Comparison of ENCODE assay signal across 8 cellular contexts in genomic region chr3:100400424-100400781, GRCh38. TPM values are rescaled to one million over a fixed set of nuclear protein-coding genes. Genes with fewer than 3 reads are reported as not detected.
DNase-seq lines count a peak whose midpoint lies in the region; ATAC-seq and TF ChIP-seq lines count a peak whose summit lies in the region.

No MANE protein-coding gene starts in this region.

- H3K4me3 ChIP-seq in esophagus muscularis mucosa (peak overlapping the region; percentile 73 to 99 (median 92)), neural progenitor cell (peak overlapping the region; percentile 82), urinary bladder (ENCODE audit: low read depth, low read length) (peak overlapping the region; percentile 93)

- H2AFZ ChIP-seq in neural progenitor cell (replicated peaks) = no peak overlapping the region

- TF ChIP-seq CTCF in esophagus muscularis mucosa (IDR thresholded peaks at IDR 0.05) (no peak), neural progenitor cell (IDR thresholded peaks at IDR 0.05) (no peak)

- peak overlapping the region in 2 of 3 donors; percentile 32 to 93 for H3K27ac Mint-ChIP-seq in IgD-negative memory B cell
- H3K27ac Mint-ChIP-seq in activated CD8-positive, alpha-beta memory T cell treated with anti-CD3 and anti-CD28 coated beads, Interleukin-2, amount 10 ng/mL, durations not matched to agents 7 days and 5 days = peak overlapping the region; percentile 94
- H3K27ac Mint-ChIP-seq in neural progenitor cell = no peak overlapping the region

- no peak for TF ChIP-seq EP300 in esophagus muscularis mucosa (IDR thresholded peaks at IDR 0.05)

- H3K4me3 Mint-ChIP-seq in IgD-negative memory B cell = peak overlapping the region; percentile 99 to 100 (median 100)
- H3K4me3 Mint-ChIP-seq in activated CD8-positive, alpha-beta memory T cell treated with anti-CD3 and anti-CD28 coated beads, Interleukin-2, amount 10 ng/mL, durations not matched to agents 7 days and 5 days = peak overlapping the region; percentile 85
- peak overlapping the region; percentile 89 for H3K4me3 Mint-ChIP-seq in neural progenitor cell

- peaks cover 93% of the 10 kb centered on the region for H3K79me2 ChIP-seq in neural progenitor cell (ENCODE audit: low read depth)

- peak; percentile 10 for ATAC-seq in GM21447 (IDR thresholded peaks at IDR 0.05; ENCODE audit: unreplicated experiment)
- ATAC-seq in activated CD8-positive, alpha-beta memory T cell treated with anti-CD3 and anti-CD28 coated beads, Interleukin-2, amount 10 ng/mL, durations not matched to agents 7 days and 5 days = peak; percentile 17

- peaks cover 32 to 53% (median 40%) of the 10 kb centered on the region in 3 donors for H3K4me1 Mint-ChIP-seq in IgD-negative memory B cell
- peaks cover 61% of the 10 kb centered on the region for H3K4me1 Mint-ChIP-seq in activated CD8-positive, alpha-beta memory T cell treated with anti-CD3 and anti-CD28 coated beads, Interleukin-2, amount 10 ng/mL, durations not matched to agents 7 days and 5 days
- H3K4me1 Mint-ChIP-seq in neural progenitor cell = peaks cover 27% of the 10 kb centered on the region

- peak overlapping the region; percentile 88 to 97 (median 92) for H3K27ac ChIP-seq in esophagus muscularis mucosa (replicated peaks in 1 of 4)
- peak overlapping the region; percentile 90 for H3K27ac ChIP-seq in neural progenitor cell
- peak overlapping the region; percentile 82 for H3K27ac ChIP-seq in urinary bladder (ENCODE audit: low read depth)

- CTCF ChIA-PET in activated CD8-positive, alpha-beta memory T cell treated with anti-CD3 and anti-CD28 coated beads, Interleukin-2, amount 10 ng/mL, durations not matched to agents 7 days and 5 days (lab: Charles Lee) = interaction anchor here (4.2 kb wide), 1 partner anchor 66 kb away, joined by 14 read pairs; the partner anchor contains the start of gene NIT2

- peak; percentile 27 for DNase-seq in COLO668 (lab: John Stamatoyannopoulos, UW; ENCODE audit: unreplicated experiment)
- DNase-seq in activated CD8-positive, alpha-beta memory T cell treated with anti-CD3 and anti-CD28 coated beads, Interleukin-2, amount 10 ng/mL, durations not matched to agents 7 days and 5 days = peak; percentile 76
- no peak for DNase-seq in esophagus muscularis mucosa (ENCODE audit: extremely low spot score)
- DNase-seq in neural progenitor cell (ENCODE audit: low spot score) = no peak
- DNase-seq in NCI-H1694 (lab: John Stamatoyannopoulos, UW) = no peak

- H3K4me2 ChIP-seq in neural progenitor cell = peak overlapping the region; percentile 91

- H3K9me3 Mint-ChIP-seq in IgD-negative memory B cell (peaks cover 0 to 1% (median 0%) of the 10 kb centered on the region in 3 donors), neural progenitor cell (peaks cover 5% of the 10 kb centered on the region)
- H3K9me3 Mint-ChIP-seq in activated CD8-positive, alpha-beta memory T cell treated with anti-CD3 and anti-CD28 coated beads, Interleukin-2, amount 10 ng/mL, durations not matched to agents 7 days and 5 days (ENCODE audit: low read depth) = no peaks in the 10 kb centered on the region

- intact Hi-C loops in esophagus muscularis mucosa (cut with DNase I) = loop anchor here (5.0 kb wide), 1 partner anchor 583 kb away; the partner anchor contains the start of gene CMSS1

- H3K9me3 ChIP-seq in esophagus muscularis mucosa = no peaks in the 10 kb centered on the region
- H3K9me3 ChIP-seq in neural progenitor cell (ENCODE audit: low read depth) = no peaks in the 10 kb centered on the region

- peaks cover 44 to 68% (median 58%) of the 10 kb centered on the region in 4 donors for H3K4me1 ChIP-seq in esophagus muscularis mucosa
- H3K4me1 ChIP-seq in neural progenitor cell = peaks cover 18% of the 10 kb centered on the region
- no peaks in the 10 kb centered on the region for H3K4me1 ChIP-seq in urinary bladder (ENCODE audit: insufficient read depth)

- H3K36me3 Mint-ChIP-seq in IgD-negative memory B cell (peaks cover 2% of the 10 kb centered on the region), neural progenitor cell (peaks cover 12% of the 10 kb centered on the region)
- peaks cover 28% of the 10 kb centered on the region for H3K36me3 Mint-ChIP-seq in activated CD8-positive, alpha-beta memory T cell treated with anti-CD3 and anti-CD28 coated beads, Interleukin-2, amount 10 ng/mL, durations not matched to agents 7 days and 5 days

- WGBS in esophagus muscularis mucosa = 0% methylated on average over 7 of the region's 22 CpGs
- under 1% methylated on average over 22 of the region's 22 CpGs for WGBS in urinary bladder

- H3K9ac ChIP-seq in neural progenitor cell = peak overlapping the region; percentile 51

- TF ChIP-seq POLR2A in esophagus muscularis mucosa (IDR thresholded peaks at IDR 0.05; ENCODE audit: low read depth) = no peak

- peaks cover 13% of the 10 kb centered on the region for H4K20me1 ChIP-seq in neural progenitor cell (ENCODE audit: low read depth)

- H3K27me3 Mint-ChIP-seq in IgD-negative memory B cell (no peaks in the 10 kb centered on the region), neural progenitor cell (ENCODE audit: insufficient read depth, low read depth) (no peaks in the 10 kb centered on the region)
- no peaks in the 10 kb centered on the region for H3K27me3 Mint-ChIP-seq in activated CD8-positive, alpha-beta memory T cell treated with anti-CD3 and anti-CD28 coated beads, Interleukin-2, amount 10 ng/mL, durations not matched to agents 7 days and 5 days

- no peaks in the 10 kb centered on the region for H3K27me3 ChIP-seq in esophagus muscularis mucosa
- H3K27me3 ChIP-seq in neural progenitor cell = no peaks in the 10 kb centered on the region

- H3K36me3 ChIP-seq in esophagus muscularis mucosa (no peaks in the 10 kb centered on the region), neural progenitor cell (no peaks in the 10 kb centered on the region), urinary bladder (ENCODE audit: insufficient read depth) (no peaks in the 10 kb centered on the region)

- peaks cover 14% of the 10 kb centered on the region for H3F3A ChIP-seq in neural progenitor cell (ENCODE audit: low read depth)

RNA-seq across cellular contexts. Expression of gene TOMM70, which starts 0.5 kb away (rescaled TPM):
- polyA plus RNA-seq in IgD-negative memory B cell (14.0 TPM), urinary bladder (37.0 TPM)
- total RNA-seq in activated CD8-positive, alpha-beta memory T cell treated with anti-CD3 and anti-CD28 coated beads, Interleukin-2, amount 10 ng/mL, durations not matched to agents 7 days and 5 days = 10 to 100 TPM; 38.9 to 46.9 TPM
- total RNA-seq in esophagus muscularis mucosa (10 to 100 TPM; 43.4 to 50.6 (median 46.4) TPM), neural progenitor cell (ENCODE audit: low replicate concordance) (39.5 and 58.5 TPM in 2 replicates), urinary bladder (96.6 TPM)

RNA-seq across cellular contexts. Expression of gene LNP1, which starts 0.9 kb away (rescaled TPM):
- polyA plus RNA-seq in IgD-negative memory B cell = 0.88 TPM
- total RNA-seq in activated CD8-positive, alpha-beta memory T cell treated with anti-CD3 and anti-CD28 coated beads, Interleukin-2, amount 10 ng/mL, durations not matched to agents 7 days and 5 days = 1 to 10 TPM; 2.3 to 2.6 TPM
- total RNA-seq in esophagus muscularis mucosa = 1 to 10 TPM; 1.8 to 3.7 (median 2.4) TPM
- 17.9 and 26.5 TPM in 2 replicates for total RNA-seq in neural progenitor cell (ENCODE audit: low replicate concordance)
- total RNA-seq in urinary bladder = 12.3 TPM
- polyA plus RNA-seq in urinary bladder = 4.8 TPM

Comparison
In these comparisons a context has a peak if more than half of its experiments do, and no peak if none do; other contexts are left out.
1. DNase-seq: peak in COLO668 (single experiment) and activated CD8-positive, alpha-beta memory T cell treated with anti-CD3 and anti-CD28 coated beads, Interleukin-2, amount 10 ng/mL, durations not matched to agents 7 days and 5 days (single experiment); none in esophagus muscularis mucosa (single experiment), neural progenitor cell (single experiment) and NCI-H1694 (single experiment).
2. Peak in every context shown above with its lines, with median percentiles within 50 percentile points of each other: H3K4me3 Mint-ChIP-seq, H3K27ac ChIP-seq and H3K4me3 ChIP-seq.